In the genomic region with DNA sequence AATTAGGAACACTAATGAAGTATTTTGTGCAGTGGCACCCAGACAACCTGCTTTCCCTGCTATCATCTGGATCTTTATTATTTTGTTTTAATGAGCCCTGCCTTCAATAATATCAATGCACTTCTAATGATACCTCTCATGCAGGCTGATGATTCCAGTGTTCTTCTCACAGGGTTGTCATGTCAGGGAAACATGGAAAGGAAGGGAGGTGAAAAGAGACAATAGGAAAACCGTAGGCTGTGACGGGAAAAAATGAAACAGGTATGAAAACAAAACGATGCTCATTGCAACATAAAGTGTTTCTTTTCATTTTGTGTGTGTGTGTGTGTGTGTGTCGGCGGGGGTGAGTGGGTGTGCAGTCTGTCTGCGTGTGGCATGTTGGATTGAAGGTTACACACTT, we compare ENCODE assay signal across 21 cellular contexts.
"Had no signal": no experiment of that assay in that cellular context is flagged by ENCODE, and none has a peak within 500 bp of the region (broad histone marks: within the 10 kb centered on the region; RNA-seq: fewer than 3 reads in every experiment).

No MANE protein-coding gene starts in this region.

- H3K9me2 ChIP-seq: SK-N-SH had no signal

- H3K9me3 ChIP-seq: adrenal gland, MG63, SJCRH30, SK-N-SH had no signal

- H3K36me3 ChIP-seq: adrenal gland, MG63, SJCRH30, WERI-Rb-1 had no signal

- H3K27ac ChIP-seq: adrenal gland, SJCRH30, WERI-Rb-1 had no signal

- DNase-seq: activated CD4-positive, alpha-beta memory T cell treated with anti-CD3 and anti-CD28 coated beads, Interleukin-2, amount 10 ng/mL, durations not matched to agents 7 days and 5 days; activated CD4-positive, alpha-beta T cell treated with anti-CD3 and anti-CD28 coated beads for 36 hours; activated CD4-positive, alpha-beta T cell treated with anti-CD3 and anti-CD28 coated beads, Interleukin-2, amount 50 U/mL, for 1 hour; activated CD8-positive, alpha-beta memory T cell treated with anti-CD3 and anti-CD28 coated beads, Interleukin-2, amount 50 U/mL, for 4 hours; activated naive CD4-positive, alpha-beta T cell treated with anti-CD3 and anti-CD28 coated beads, Interleukin-2, amount 50 U/mL, for 16 hours; activated naive CD8-positive, alpha-beta T cell treated with anti-CD3 and anti-CD28 coated beads, Interleukin-2, amount 10 ng/mL, durations not matched to agents 7 days and 5 days; activated T-cell treated with anti-CD3 and anti-CD28 coated beads, Interleukin-2, amount 50 U/mL, for 72 hours; adrenal gland; anterior cingulate cortex; MG63; MV-4-11; NCI-H1092 treated with DMSO at 0.1 percent for 48 hours; NCI-H1436; NCI-H1694 treated with DMSO at 0.1 percent for 48 hours; NCI-H2029 treated with DMSO at 0.1 percent for 48 hours; NCI-H345; NCI-H510A; NCI-H69; SJCRH30; SK-N-SH; WERI-Rb-1 had no signal

- H3K9ac ChIP-seq: SK-N-SH had no signal

- H3K4me2 ChIP-seq: SK-N-SH had no signal

- H3K4me3 ChIP-seq: adrenal gland, MG63, SJCRH30 had no signal

- H3K27me3 ChIP-seq: adrenal gland, MG63, SJCRH30 had no signal

- H3K4me1 ChIP-seq: adrenal gland, SJCRH30 had no signal
